In the genomic region with DNA sequence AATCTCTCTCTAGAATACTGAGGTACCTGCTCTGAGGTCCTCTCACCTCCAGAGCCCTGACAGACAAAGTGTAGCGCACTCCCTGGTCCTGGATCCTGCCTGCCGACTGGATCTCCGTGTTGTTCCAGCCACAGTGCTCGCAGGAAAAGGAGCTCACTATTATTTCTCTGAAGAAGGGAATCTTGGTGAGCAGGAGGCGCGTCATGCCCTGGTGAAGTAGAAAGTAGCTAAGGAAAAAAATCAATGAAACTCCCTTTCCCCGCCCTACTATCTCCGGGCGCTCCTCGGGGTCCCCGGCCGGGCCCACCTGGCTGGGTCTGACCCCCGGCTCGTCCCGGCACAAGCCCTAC, we compare ENCODE assay signal across 8 cellular contexts. TPM values are rescaled to one million over a fixed set of nuclear protein-coding genes. Genes with fewer than 3 reads are reported as not detected.
DNase-seq lines count a peak whose midpoint lies in the region; ATAC-seq and TF ChIP-seq lines count a peak whose summit lies in the region.

No MANE protein-coding gene starts in this region.

- H3K27ac ChIP-seq in AG04450 (ENCODE audit: low read depth, low read length) (no peak overlapping the region), left lung (peak overlapping the region; percentile 82 to 85), transverse colon (peak overlapping the region; percentile 80 to 92 (median 91))

- peak overlapping the region; percentile 89 for H3K4me3 ChIP-seq in AG04450 (ENCODE audit: low read depth, low read length)
- H3K4me3 ChIP-seq in left lung: peak overlapping the region; percentile 71 to 100
- H3K4me3 ChIP-seq in transverse colon: peak overlapping the region; percentile 81 to 100 (median 92)

- no peak for TF ChIP-seq POLR2A in transverse colon (IDR thresholded peaks at IDR 0.05)

- peaks cover 3% of the 10 kb centered on the region for H3K27me3 Mint-ChIP-seq in activated naive CD8-positive, alpha-beta T cell treated with anti-CD3 and anti-CD28 coated beads, Interleukin-2, amount 10 ng/mL, durations not matched to agents 7 days and 5 days

- no peaks in the 10 kb centered on the region for H3K9me3 Mint-ChIP-seq in activated naive CD8-positive, alpha-beta T cell treated with anti-CD3 and anti-CD28 coated beads, Interleukin-2, amount 10 ng/mL, durations not matched to agents 7 days and 5 days

- no peak for ATAC-seq in activated naive CD8-positive, alpha-beta T cell treated with anti-CD3 and anti-CD28 coated beads, Interleukin-2, amount 10 ng/mL, durations not matched to agents 7 days and 5 days (ENCODE audit: low read depth)
- ATAC-seq in left lung (no peak), HG02870 (IDR thresholded peaks at IDR 0.05; ENCODE audit: unreplicated experiment) (no peak)

- POLR2A ChIA-PET in AG04450 (lab: Yijun Ruan, JAX): interaction anchor here (1.0 to 3.3 kb wide), 4 partner anchors 14 to 391 kb away, joined by 3 to 11 read pairs (median 6); a partner anchor contains a TSS
- POLR2A ChIA-PET in activated naive CD8-positive, alpha-beta T cell treated with anti-CD3 and anti-CD28 coated beads, Interleukin-2, amount 10 ng/mL, durations not matched to agents 7 days and 5 days (lab: Charles Lee): interaction anchor here (0.9 to 8.0 kb wide), 11 partner anchors 8 to 444 kb away, joined by 3 to 79 read pairs (median 4); a partner anchor contains a TSS

- H3K4me3 Mint-ChIP-seq in activated naive CD8-positive, alpha-beta T cell treated with anti-CD3 and anti-CD28 coated beads, Interleukin-2, amount 10 ng/mL, durations not matched to agents 7 days and 5 days: peak overlapping the region; percentile 96

- peaks cover 30% of the 10 kb centered on the region for H3K4me1 Mint-ChIP-seq in activated naive CD8-positive, alpha-beta T cell treated with anti-CD3 and anti-CD28 coated beads, Interleukin-2, amount 10 ng/mL, durations not matched to agents 7 days and 5 days

- peak overlapping the region; percentile 71 for H3K27ac Mint-ChIP-seq in activated naive CD8-positive, alpha-beta T cell treated with anti-CD3 and anti-CD28 coated beads, Interleukin-2, amount 10 ng/mL, durations not matched to agents 7 days and 5 days

- no peak for TF ChIP-seq EP300 in transverse colon (IDR thresholded peaks at IDR 0.05; ENCODE audit: low read depth)

- H3K4me1 ChIP-seq in left lung (peaks cover 13 to 30% of the 10 kb centered on the region in 2 donors), transverse colon (peaks cover 6 to 27% (median 23%) of the 10 kb centered on the region in 4 donors)

- H3K27me3 ChIP-seq in AG04450 (ENCODE audit: control insufficient read depth, insufficient read depth, low read length) (no peaks in the 10 kb centered on the region), left lung (no peaks in the 10 kb centered on the region), transverse colon (no peaks in the 10 kb centered on the region)

- no peaks in the 10 kb centered on the region for H3K9me3 ChIP-seq in AG04450 (ENCODE audit: control insufficient read depth, insufficient read depth, low read length)
- no peaks in the 10 kb centered on the region for H3K9me3 ChIP-seq in left lung
- no peaks in the 10 kb centered on the region for H3K9me3 ChIP-seq in transverse colon

- intact Hi-C loops in left lung (cut with DNase I): no loop called here
- intact Hi-C loops in transverse colon (cut with DNase I; ENCODE audit: low total_unique reads): no loop called here

- in situ Hi-C loops in transverse colon (cut with MboI; ENCODE audit: low pct_ligation_motif_present in 1 of 4, low pct_unique_long_range_greater_than_20kb in 1 of 4, low sequenced_read_pairs in 3 of 4): loop anchor here in 2 of 4 donors (25.0 kb wide), 1 partner anchor 325 kb away; no protein-coding TSS in a partner anchor

- DNase-seq in AG04450 (ENCODE audit: low read depth, low spot score) (no peak), HCEC 1CT (peak; percentile 16), left lung (no peak), transverse colon (no peak), SK-N-DZ (ENCODE audit: low spot score) (no peak)
- peak; percentile 33 for DNase-seq in activated naive CD8-positive, alpha-beta T cell treated with anti-CD3 and anti-CD28 coated beads, Interleukin-2, amount 10 ng/mL, durations not matched to agents 7 days and 5 days
- DNase-seq in activated CD4-positive, alpha-beta T cell treated with anti-CD3 and anti-CD28 coated beads for 1 hour: no peak

- TF ChIP-seq CTCF in AG04450 (IDR thresholded peaks at IDR 0.05; ENCODE audit: low read depth, low read length): no peak
- TF ChIP-seq CTCF in left lung (IDR thresholded peaks at IDR 0.05): no peak
- TF ChIP-seq CTCF in transverse colon (IDR thresholded peaks at IDR 0.05): no peak

- CTCF ChIA-PET in AG04450 (lab: Charles Lee): interaction anchor here (0.5 to 11.0 kb wide), 6 partner anchors 49 to 440 kb away, joined by 3 to 209 read pairs (median 4); no protein-coding TSS in a partner anchor

- WGBS in transverse colon (ENCODE audit: low coverage in 1 of 2), 2 donors: 1% methylated on average over 15 of the region's 15 CpGs; no CpG with 5 or more reads in 1 of the 2 donors

- peaks cover 24% of the 10 kb centered on the region for H3K36me3 Mint-ChIP-seq in activated naive CD8-positive, alpha-beta T cell treated with anti-CD3 and anti-CD28 coated beads, Interleukin-2, amount 10 ng/mL, durations not matched to agents 7 days and 5 days

- H3K36me3 ChIP-seq in left lung: peaks cover 0 to 41% of the 10 kb centered on the region in 2 donors
- H3K36me3 ChIP-seq in transverse colon: peaks cover 0 to 40% (median 16%) of the 10 kb centered on the region in 4 donors

RNA-seq across cellular contexts. Expression of a gene that starts 0.4 kb away (rescaled TPM):
- 57.1 and 57.7 TPM in 2 replicates for polyA plus RNA-seq in AG04450 (2011; rRNA removed)
- polyA minus RNA-seq in AG04450 (2011; rRNA and poly(A)+ RNA removed): 54.6 and 58.4 TPM in 2 replicates
- 10 to 100 TPM; 53.6 to 57.3 TPM for total RNA-seq in activated naive CD8-positive, alpha-beta T cell treated with anti-CD3 and anti-CD28 coated beads, Interleukin-2, amount 10 ng/mL, durations not matched to agents 7 days and 5 days
- total RNA-seq in left lung (10 to 100 TPM; 30.5 to 52.2 TPM), transverse colon (10 to 100 TPM; 13.1 to 20.9 (median 16.4) TPM)
- 25.6 and 33.1 TPM in 2 replicates for polyA plus RNA-seq in SK-N-DZ (2014; cell fraction: cytosol; rRNA removed)
- 18.4 and 27.2 TPM in 2 replicates for polyA plus RNA-seq in SK-N-DZ (2014; cell fraction: nucleus; rRNA removed)

RNA-seq across cellular contexts. Expression of a gene that starts 4.3 kb away (rescaled TPM):
- polyA plus RNA-seq in AG04450 (2011; rRNA removed): not detected in 2 replicates
- not detected in 2 replicates for polyA minus RNA-seq in AG04450 (2011; rRNA and poly(A)+ RNA removed)
- not detected for total RNA-seq in activated naive CD8-positive, alpha-beta T cell treated with anti-CD3 and anti-CD28 coated beads, Interleukin-2, amount 10 ng/mL, durations not matched to agents 7 days and 5 days
- total RNA-seq in left lung: not detected
- total RNA-seq in transverse colon: not detected
- 0.44 TPM in 1 of 2 replicates, not detected in the other for polyA plus RNA-seq in SK-N-DZ (2014; cell fraction: cytosol; rRNA removed)
- polyA plus RNA-seq in SK-N-DZ (2014; cell fraction: nucleus; rRNA removed): not detected in 2 replicates

RNA-seq across cellular contexts. Expression of a gene that starts 14.6 kb away (rescaled TPM):
- 11.8 and 12.3 TPM in 2 replicates for polyA plus RNA-seq in AG04450 (2011; rRNA removed)
- 18.6 and 19.1 TPM in 2 replicates for polyA minus RNA-seq in AG04450 (2011; rRNA and poly(A)+ RNA removed)
- 10 to 100 TPM; 32.1 to 33.0 TPM for total RNA-seq in activated naive CD8-positive, alpha-beta T cell treated with anti-CD3 and anti-CD28 coated beads, Interleukin-2, amount 10 ng/mL, durations not matched to agents 7 days and 5 days
- total RNA-seq in left lung: 10 to 100 TPM; 12.5 to 14.7 TPM
- 10 to 100 TPM in 3 of 4 donors, 1 to 10 TPM in 1; 6.7 to 21.9 (median 14.0) TPM for total RNA-seq in transverse colon
- 15.4 and 16.3 TPM in 2 replicates for polyA plus RNA-seq in SK-N-DZ (2014; cell fraction: cytosol; rRNA removed)
- 9.9 and 10.9 TPM in 2 replicates for polyA plus RNA-seq in SK-N-DZ (2014; cell fraction: nucleus; rRNA removed)

RNA-seq across cellular contexts. Expression of a gene that starts 35.7 kb away (rescaled TPM):
- not detected in 2 replicates for polyA plus RNA-seq in AG04450 (2011; rRNA removed)
- not detected in 2 replicates for polyA minus RNA-seq in AG04450 (2011; rRNA and poly(A)+ RNA removed)
- not detected for total RNA-seq in activated naive CD8-positive, alpha-beta T cell treated with anti-CD3 and anti-CD28 coated beads, Interleukin-2, amount 10 ng/mL, durations not matched to agents 7 days and 5 days
- total RNA-seq in left lung: not detected
- not detected for total RNA-seq in transverse colon
- polyA plus RNA-seq in SK-N-DZ (2014; cell fraction: cytosol; rRNA removed): not detected in 2 replicates
- polyA plus RNA-seq in SK-N-DZ (2014; cell fraction: nucleus; rRNA removed): not detected in 2 replicates

RNA-seq across cellular contexts. Expression of a gene that starts 42.3 kb away (rescaled TPM):
- polyA plus RNA-seq in AG04450 (2011; rRNA removed): not detected in 2 replicates
- not detected in 2 replicates for polyA minus RNA-seq in AG04450 (2011; rRNA and poly(A)+ RNA removed)
- not detected for total RNA-seq in activated naive CD8-positive, alpha-beta T cell treated with anti-CD3 and anti-CD28 coated beads, Interleukin-2, amount 10 ng/mL, durations not matched to agents 7 days and 5 days
- not detected for total RNA-seq in left lung
- total RNA-seq in transverse colon: 1 to 10 TPM in 2 of 4 donors, not detected in 2; 3.0 to 5.3 TPM
- not detected in 2 replicates for polyA plus RNA-seq in SK-N-DZ (2014; cell fraction: cytosol; rRNA removed)
- not detected in 2 replicates for polyA plus RNA-seq in SK-N-DZ (2014; cell fraction: nucleus; rRNA removed)

Comparison
In these comparisons a context has a peak if more than half of its experiments do, and no peak if none do; other contexts are left out.
1. DNase-seq: peak in HCEC 1CT (single experiment) and activated naive CD8-positive, alpha-beta T cell treated with anti-CD3 and anti-CD28 coated beads, Interleukin-2, amount 10 ng/mL, durations not matched to agents 7 days and 5 days (single experiment); none in AG04450 (single experiment), left lung (0 of 2), transverse colon (single experiment), activated CD4-positive, alpha-beta T cell treated with anti-CD3 and anti-CD28 coated beads for 1 hour (single experiment) and SK-N-DZ (single experiment).
2. Peak in every context shown above with its lines, with median percentiles within 50 percentile points of each other: H3K4me3 ChIP-seq.